ENCODE assay signal across 1 cellular context in the genomic region with DNA sequence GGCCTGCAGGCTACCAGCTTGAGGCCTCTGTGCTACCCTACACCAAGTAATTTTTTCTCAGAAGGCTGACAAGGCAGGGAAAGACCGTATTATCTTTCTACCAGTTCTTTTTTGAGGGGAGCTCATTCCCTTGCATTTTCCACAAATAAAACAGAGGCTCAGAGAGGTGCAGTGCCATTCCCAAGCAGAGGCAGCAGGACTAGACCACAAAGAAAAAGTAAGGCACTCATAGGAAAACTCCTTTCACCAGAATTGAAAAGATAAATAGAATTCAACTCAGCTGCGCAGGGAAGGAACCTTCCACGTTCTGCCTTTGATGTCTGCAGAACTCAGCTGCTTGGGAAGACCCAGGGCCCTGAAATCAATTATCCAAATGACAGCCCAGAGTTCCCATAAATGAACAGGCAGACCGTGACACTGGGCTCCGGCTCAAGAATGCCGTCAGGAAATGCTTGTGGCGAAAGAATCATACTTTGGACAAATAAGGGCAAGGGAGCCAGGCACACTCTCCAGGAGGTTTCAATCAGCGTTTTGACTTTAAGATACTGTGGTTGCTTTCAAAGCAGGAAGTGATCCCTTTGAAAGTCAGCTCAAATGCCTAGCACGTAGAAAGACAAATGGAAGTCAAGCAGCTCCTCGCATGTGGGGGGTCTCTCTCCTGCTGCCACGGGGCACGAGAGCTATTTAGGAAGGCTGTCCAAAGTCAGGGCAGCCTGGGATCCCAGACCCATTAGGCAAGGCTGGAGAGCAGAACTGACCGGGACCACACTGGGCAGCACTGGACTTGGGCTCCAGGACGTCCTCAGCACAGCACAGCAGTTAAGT.
TF ChIP-seq lines count a peak whose summit lies in the region.

No MANE protein-coding gene starts in this region.

TF ChIP-seq in SK-N-SH treated with all-trans-retinoic acid at 6 μM for 48 hours, 23 proteins besides CTCF, POLR2A, EP300 and RAD21 (continued from another document):
- TF ChIP-seq, protein P1, sequence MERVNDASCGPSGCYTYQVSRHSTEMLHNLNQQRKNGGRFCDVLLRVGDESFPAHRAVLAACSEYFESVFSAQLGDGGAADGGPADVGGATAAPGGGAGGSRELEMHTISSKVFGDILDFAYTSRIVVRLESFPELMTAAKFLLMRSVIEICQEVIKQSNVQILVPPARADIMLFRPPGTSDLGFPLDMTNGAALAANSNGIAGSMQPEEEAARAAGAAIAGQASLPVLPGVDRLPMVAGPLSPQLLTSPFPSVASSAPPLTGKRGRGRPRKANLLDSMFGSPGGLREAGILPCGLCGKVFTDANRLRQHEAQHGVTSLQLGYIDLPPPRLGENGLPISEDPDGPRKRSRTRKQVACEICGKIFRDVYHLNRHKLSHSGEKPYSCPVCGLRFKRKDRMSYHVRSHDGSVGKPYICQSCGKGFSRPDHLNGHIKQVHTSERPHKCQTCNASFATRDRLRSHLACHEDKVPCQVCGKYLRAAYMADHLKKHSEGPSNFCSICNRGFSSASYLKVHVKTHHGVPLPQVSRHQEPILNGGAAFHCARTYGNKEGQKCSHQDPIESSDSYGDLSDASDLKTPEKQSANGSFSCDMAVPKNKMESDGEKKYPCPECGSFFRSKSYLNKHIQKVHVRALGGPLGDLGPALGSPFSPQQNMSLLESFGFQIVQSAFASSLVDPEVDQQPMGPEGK (CRISPR knock-in tag; IDR thresholded peaks at IDR 0.05; ENCODE audit: borderline replicate concordance), result peak; percentile 33; the same call in 1 of the 2 replicates
- TF ChIP-seq ZFP3 (CRISPR knock-in tag; IDR thresholded peaks at IDR 0.05) (no peak), OSR1 (CRISPR knock-in tag; IDR thresholded peaks at IDR 0.05) (no peak), ZC3H10 (CRISPR knock-in tag; IDR thresholded peaks at IDR 0.05) (peak; percentile 33; the same call in 1 of the 2 replicates)
